Comparison of ENCODE assay signal across 23 cellular contexts in the genomic region with DNA sequence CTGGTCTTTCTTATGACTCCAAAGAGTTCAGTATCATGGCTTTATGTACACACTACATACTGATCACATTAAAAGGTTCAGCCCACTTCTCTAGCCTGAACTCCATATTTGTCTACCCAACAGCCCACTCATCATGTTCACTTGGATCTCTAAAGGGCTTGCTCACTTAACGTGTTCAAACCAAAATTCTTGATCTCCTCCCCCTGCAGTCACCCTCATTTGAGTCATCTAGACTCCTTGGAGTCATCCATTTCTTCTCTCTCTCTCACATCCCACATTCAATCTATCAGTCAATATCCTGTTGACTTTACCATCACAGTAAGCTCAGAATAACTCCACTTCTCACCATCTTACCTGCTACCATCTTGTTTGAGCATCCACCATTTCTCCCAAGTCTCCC.
"Had no signal": no experiment of that assay in that cellular context is flagged by ENCODE, and none has a peak within 500 bp of the region (broad histone marks: within the 10 kb centered on the region; RNA-seq: fewer than 3 reads in every experiment).

No MANE protein-coding gene starts in this region.

- H3K9me3 ChIP-seq: MG63, SJSA1 had no signal

- H3K27me3 ChIP-seq: MG63, SJSA1 had no signal

- DNase-seq: IMR-90, Karpas-422, KG1, MG63, NCI-H1092, NCI-H1105 treated with DMSO at 0.1 percent for 48 hours, NCI-H1417 treated with DMSO at 0.1 percent for 48 hours, NCI-H146, NCI-H1694 treated with DMSO at 0.1 percent for 48 hours, NCI-H1930, NCI-H2081, NCI-H2107, NCI-H2227 treated with DMSO at 0.1 percent for 48 hours, NCI-H524, NCI-H526 treated with DMSO at 0.1 percent for 48 hours, NCI-H774, Right ventricle myocardium superior, RPMI8226, SIG-M5 had no signal

- H3K4me3 ChIP-seq: MG63, SJSA1, SK-N-MC had no signal

- H3K27ac ChIP-seq: SJSA1, SK-N-MC had no signal

- ATAC-seq: HepG2 had no signal

- H3K36me3 ChIP-seq: MG63, SJSA1 had no signal

- FAIRE-seq: HepG2, RCC 7860 had no signal
